Comparison of ENCODE assay signal across 27 cellular contexts in the genomic region with DNA sequence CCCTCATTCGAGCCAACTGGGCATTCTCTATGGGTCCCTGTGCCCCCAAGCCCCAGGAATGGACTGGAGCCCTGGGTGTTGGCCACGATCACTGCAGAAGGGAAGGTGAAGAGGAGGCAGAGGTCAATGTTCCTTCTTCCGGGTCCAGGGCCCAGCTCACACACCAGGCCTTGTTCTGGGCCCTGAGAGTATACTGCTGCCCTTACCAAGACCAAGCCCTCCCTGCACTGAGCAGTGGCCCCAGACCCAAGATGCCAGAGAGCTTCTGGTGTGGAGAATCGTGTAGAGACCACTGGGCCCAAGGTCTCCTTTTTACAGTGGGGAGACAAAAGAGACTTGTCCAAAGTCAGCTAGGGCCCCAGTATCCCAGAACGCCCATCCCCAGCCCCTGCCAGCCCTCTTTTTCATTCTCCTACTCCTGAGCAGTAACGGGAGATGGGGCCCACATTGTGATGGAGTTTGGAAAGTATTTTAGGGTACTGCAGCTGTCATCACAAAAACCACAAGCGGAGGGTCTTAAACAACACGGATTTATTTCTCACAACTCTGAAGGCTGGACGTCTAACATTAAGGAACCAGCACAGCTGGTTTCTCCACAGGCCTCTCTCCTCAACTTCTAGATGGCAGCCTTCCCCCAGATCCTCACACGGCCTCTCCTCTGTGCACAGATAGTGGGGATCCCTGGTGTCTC.
"Had no signal": no experiment of that assay in that cellular context is flagged by ENCODE, and none has a peak within 500 bp of the region (broad histone marks: within the 10 kb centered on the region; RNA-seq: fewer than 3 reads in every experiment).

No MANE protein-coding gene starts in this region.

- H3K27me3 ChIP-seq: brain microvascular endothelial cell had no signal

- ATAC-seq: activated CD4-positive, CD25-positive, alpha-beta regulatory T cell treated with anti-CD3 and anti-CD28 coated beads, Interleukin-2, amount 50 U/mL, for 24 hours; activated CD8-positive, alpha-beta memory T cell treated with anti-CD3 and anti-CD28 coated beads, Interleukin-2, amount 10 ng/mL, durations not matched to agents 7 days and 5 days; activated CD8-positive, alpha-beta T cell treated with anti-CD3 and anti-CD28 coated beads for 36 hours; activated naive CD4-positive, alpha-beta T cell treated with anti-CD3 and anti-CD28 coated beads, Interleukin-2, amount 50 U/mL, for 72 hours; esophagus mucosa; T-helper 17 cell had no signal

- H3K27ac ChIP-seq: brain microvascular endothelial cell, coronary artery, dorsolateral prefrontal cortex, WERI-Rb-1 had no signal

- H3K36me3 ChIP-seq: brain microvascular endothelial cell, WERI-Rb-1 had no signal

- H3K4me3 ChIP-seq: coronary artery, dorsolateral prefrontal cortex had no signal

- DNase-seq: activated B cell treated with CpG ODN at 0.5 μM for 24 hours; activated CD4-positive, alpha-beta T cell treated with anti-CD3 and anti-CD28 coated beads for 48 hours; activated CD4-positive, alpha-beta T cell treated with anti-CD3 and anti-CD28 coated beads, Interleukin-2, amount 50 U/mL, for 1 hour; activated CD4-positive, alpha-beta T cell treated with anti-CD3 and anti-CD28 coated beads, Interleukin-2, amount 50 U/mL, for 48 hours; activated CD8-positive, alpha-beta memory T cell treated with anti-CD3 and anti-CD28 coated beads, Interleukin-2, amount 10 ng/mL, durations not matched to agents 7 days and 5 days; activated CD8-positive, alpha-beta memory T cell treated with anti-CD3 and anti-CD28 coated beads, Interleukin-2, amount 50 U/mL, for 4 hours; activated CD8-positive, alpha-beta T cell treated with anti-CD3 and anti-CD28 coated beads for 36 hours; activated gamma-delta T cell; activated naive CD4-positive, alpha-beta T cell; activated naive CD4-positive, alpha-beta T cell treated with anti-CD3 and anti-CD28 coated beads, Interleukin-2, amount 10 ng/mL, durations not matched to agents 7 days and 5 days; activated naive CD8-positive, alpha-beta T cell treated with anti-CD3 and anti-CD28 coated beads, Interleukin-2, amount 10 ng/mL, durations not matched to agents 7 days and 5 days; activated T-cell treated with anti-CD3 and anti-CD28 coated beads, Interleukin-2, amount 50 U/mL, for 1 hour; activated T-cell treated with anti-CD3 and anti-CD28 coated beads, Interleukin-2, amount 50 U/mL, for 48 hours; brain microvascular endothelial cell; dorsolateral prefrontal cortex; effector memory CD4-positive, alpha-beta T cell; endodermal cell; foreskin fibroblast; glutamatergic neuron; T-helper 1 cell; T-helper 17 cell; T1000; WERI-Rb-1 had no signal
